Comparison of ENCODE assay signal across 8 cellular contexts in the genomic region with DNA sequence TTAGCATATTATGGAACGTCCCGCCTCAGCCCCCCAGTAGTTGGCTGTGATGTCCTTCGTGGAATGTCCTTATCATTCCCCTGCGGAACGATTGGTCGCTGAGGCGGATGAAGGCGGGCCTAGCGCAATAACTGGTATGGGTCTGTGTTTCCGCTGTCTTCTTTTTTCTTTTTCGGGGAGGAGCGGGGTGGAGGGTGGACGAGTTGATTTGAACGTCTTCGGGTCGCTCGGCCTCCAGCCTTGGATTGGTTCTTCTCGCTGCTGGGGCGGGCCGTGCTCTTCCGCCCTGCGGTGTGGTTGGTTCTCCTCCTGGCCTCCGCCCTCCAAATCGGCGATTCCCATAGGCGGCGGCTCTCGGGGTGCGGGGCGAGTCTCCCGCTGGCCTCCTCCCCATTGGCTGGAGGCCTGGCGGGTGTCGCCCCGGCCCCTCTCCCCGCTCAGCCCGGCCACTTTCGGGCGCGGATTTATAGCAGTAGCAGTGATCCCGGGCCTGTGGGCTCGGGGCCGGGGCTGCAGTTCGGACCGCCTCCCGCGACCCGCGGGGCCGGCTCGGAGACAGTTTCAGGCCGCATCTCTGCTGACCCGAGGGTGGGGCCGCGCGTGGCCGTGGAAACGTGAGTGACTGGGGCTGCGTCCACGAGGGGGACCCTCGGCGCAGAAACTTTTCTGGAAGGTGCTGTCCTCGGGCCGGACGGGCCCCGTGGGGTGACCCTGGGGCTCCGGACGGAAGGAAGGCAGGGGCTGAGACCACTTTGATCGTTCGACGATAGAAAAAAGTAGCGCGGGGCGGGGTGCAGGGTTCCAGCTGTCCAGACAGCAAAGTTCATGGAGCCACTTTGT. TPM values are rescaled to one million over a fixed set of nuclear protein-coding genes. Genes with fewer than 3 reads are reported as not detected.
DNase-seq lines count a peak whose midpoint lies in the region; ATAC-seq lines count a peak whose summit lies in the region.

No MANE protein-coding gene starts in this region.

- H3K27me3 ChIP-seq in effector memory CD4-positive, alpha-beta T cell (replicated peaks; ENCODE audit: control insufficient read depth, insufficient read depth, low read length, poor library complexity, severe bottlenecking), result no peaks in the 10 kb centered on the region

- H3K4me1 ChIP-seq in effector memory CD4-positive, alpha-beta T cell (ENCODE audit: control insufficient read depth, insufficient read depth, low read length, poor library complexity, severe bottlenecking), result peaks cover 16% of the 10 kb centered on the region

- no peaks in the 10 kb centered on the region for H3K9me3 ChIP-seq in effector memory CD4-positive, alpha-beta T cell (ENCODE audit: control insufficient read depth, low read length)

- peak; percentile 52 for ATAC-seq in GM21367 (IDR thresholded peaks at IDR 0.05; ENCODE audit: unreplicated experiment)

- H3K36me3 ChIP-seq in effector memory CD4-positive, alpha-beta T cell (ENCODE audit: control insufficient read depth, insufficient read depth, low read length), result peaks cover 16% of the 10 kb centered on the region

- peak overlapping the region; percentile 99 for H3K27ac ChIP-seq in effector memory CD4-positive, alpha-beta T cell (ENCODE audit: insufficient read depth, low read length, poor library complexity, severe bottlenecking)

- peak; percentile 100 for DNase-seq in COR-L47 (lab: John Stamatoyannopoulos, UW)
- peak; percentile 100 for DNase-seq in HT1080 (ENCODE audit: low read depth)
- peak; percentile 100 for DNase-seq in NK-92 treated with Interleukin-12 subunit alpha and Interleukin-12 subunit beta, amount 100 ng/mL, for 24 hours (lab: John Stamatoyannopoulos, UW)
- peak; percentile 68 to 90 (median 86) for DNase-seq in activated CD8-positive, alpha-beta memory T cell treated with anti-CD3 and anti-CD28 coated beads for 48 hours (ENCODE audit: low read depth in 2 of 3, low spot score in 2 of 3)
- peak; percentile 94 to 96 (median 95) for DNase-seq in effector memory CD4-positive, alpha-beta T cell
- DNase-seq in medulla oblongata (ENCODE audit: extremely low spot score), result peak; percentile 100
- DNase-seq in stimulated activated CD4-positive, alpha-beta T cell treated with anti-CD3 and anti-CD28 coated beads, TNF-alpha, amount 100 ng/mL, for 48 hours (ENCODE audit: low read depth in 3 of 3), result peak; percentile 88 to 94 (median 90)

- peak overlapping the region; percentile 100 for H3K4me3 ChIP-seq in effector memory CD4-positive, alpha-beta T cell (ENCODE audit: insufficient read depth, low read depth, low read length, poor library complexity, severe bottlenecking)

RNA-seq across cellular contexts. Expression of gene ING1, which starts 2.1 kb away (rescaled TPM):
- total RNA-seq in HT1080 (2014; rRNA removed; shearing (Covaris generic)), result 10.6 and 19.2 TPM in 2 replicates
- 12.0 and 14.2 TPM in 2 replicates for polyA plus RNA-seq in HT1080 (2015; cell fraction: cytosol; rRNA removed)
- 4.6 and 8.1 TPM in 2 replicates for polyA plus RNA-seq in HT1080 (2015; cell fraction: nucleus; rRNA removed)

RNA-seq across cellular contexts. Expression of gene CARS2, which starts 9.7 kb away (rescaled TPM):
- 79.3 and 88.4 TPM in 2 replicates for total RNA-seq in HT1080 (2014; rRNA removed; shearing (Covaris generic))
- polyA plus RNA-seq in HT1080 (2015; cell fraction: cytosol; rRNA removed), result 35.5 and 40.2 TPM in 2 replicates
- 148 and 151 TPM in 2 replicates for polyA plus RNA-seq in HT1080 (2015; cell fraction: nucleus; rRNA removed)

Comparison
In these comparisons a context has a peak if more than half of its experiments do, and no peak if none do; other contexts are left out.
1. Peak in every context shown above with its lines: DNase-seq, ATAC-seq, H3K4me3 ChIP-seq and H3K27ac ChIP-seq.